Comparison of ENCODE assay signal across 28 cellular contexts in genomic region chr1:167107456-167107855, GRCh38. TPM values are rescaled to one million over a fixed set of nuclear protein-coding genes. Genes with fewer than 3 reads are reported as not detected.
DNase-seq lines count a peak whose midpoint lies in the region; ATAC-seq, FAIRE-seq and TF ChIP-seq lines count a peak whose summit lies in the region.
"Had no signal": no experiment of that assay in that cellular context is flagged by ENCODE, and none has a peak within 500 bp of the region (broad histone marks: within the 10 kb centered on the region; RNA-seq: fewer than 3 reads in every experiment).

No MANE protein-coding gene starts in this region.

- TF ChIP-seq CTCF in RWPE2 (IDR thresholded peaks at IDR 0.05; ENCODE audit: poor library complexity, severe bottlenecking), result no peak
- no peak for TF ChIP-seq CTCF in fibroblast of mammary gland (conservative IDR thresholded peaks at IDR 0.05; ENCODE audit: control insufficient read depth, insufficient read depth, low read depth, low read length)

- H3K23ac ChIP-seq in mesenchymal stem cell (ENCODE audit: low read length in 2 of 2), result no peak overlapping the region

- H4K8ac ChIP-seq in mesenchymal stem cell (ENCODE audit: low read length), result no peak overlapping the region

- H3K27ac ChIP-seq in RWPE2 (ENCODE audit: poor library complexity, severe bottlenecking), result no peak overlapping the region
- no peak overlapping the region for H3K27ac ChIP-seq in mesenchymal stem cell (ENCODE audit: low read length, poor library complexity, severe bottlenecking)
- H3K27ac ChIP-seq: body of pancreas, esophagus squamous epithelium, SJCRH30, upper lobe of right lung had no signal

- ATAC-seq in RWPE2 (ENCODE audit: low read depth), result 0 out of 3 replicates have a peak, but pooled peaks have one; percentile 23
- no peak for ATAC-seq in GM21529 (IDR thresholded peaks at IDR 0.05; ENCODE audit: unreplicated experiment)
- no peak for ATAC-seq in GM21515 (IDR thresholded peaks at IDR 0.05; ENCODE audit: unreplicated experiment)
- no peak for ATAC-seq in HG02884 (IDR thresholded peaks at IDR 0.05; ENCODE audit: unreplicated experiment)
- ATAC-seq: body of pancreas, HCT116, T-cell, upper lobe of right lung had no signal

- no peaks in the 10 kb centered on the region for H3K9me3 ChIP-seq in RWPE2 (ENCODE audit: severe bottlenecking)
- H3K9me3 ChIP-seq in mesenchymal stem cell (ENCODE audit: control insufficient read depth, low read length), result no peaks in the 10 kb centered on the region
- H3K9me3 ChIP-seq: body of pancreas, Caco-2, esophagus squamous epithelium, SJCRH30, upper lobe of right lung had no signal

- H3K18ac ChIP-seq in mesenchymal stem cell (ENCODE audit: low read depth in 1 of 2, low read length in 2 of 2), result no peak overlapping the region

- H3K4ac ChIP-seq in mesenchymal stem cell (ENCODE audit: low read depth in 1 of 2, low read length in 2 of 2), result no peak overlapping the region

- FAIRE-seq in GM12891 (lab: Jason Lieb, UNC), result peak; percentile 16
- FAIRE-seq: GM12892, TTC549 had no signal

- H3K4me2 ChIP-seq in mesenchymal stem cell (ENCODE audit: low read length, poor library complexity, severe bottlenecking), result no peak overlapping the region
- H3K4me2 ChIP-seq: smooth muscle cell had no signal

- H2BK12ac ChIP-seq in mesenchymal stem cell (ENCODE audit: low read length in 2 of 2), result no peak overlapping the region

- no peak overlapping the region for H2AK5ac ChIP-seq in mesenchymal stem cell (ENCODE audit: low read length, severe bottlenecking)

- no peak overlapping the region for H3K9ac ChIP-seq in mesenchymal stem cell (ENCODE audit: low read length)

- H3K27me3 ChIP-seq in RWPE2 (ENCODE audit: insufficient read depth, poor library complexity, severe bottlenecking), result no peaks in the 10 kb centered on the region
- peaks cover 0 to 36% of the 10 kb centered on the region in 2 experiments for H3K27me3 ChIP-seq in mesenchymal stem cell (ENCODE audit: control insufficient read depth in 1 of 2, insufficient read depth in 1 of 2, low read length in 2 of 2)
- H3K27me3 ChIP-seq: body of pancreas, SJCRH30, upper lobe of right lung had no signal

- H3K4me1 ChIP-seq in RWPE2 (ENCODE audit: insufficient read depth, poor library complexity, severe bottlenecking), result no peaks in the 10 kb centered on the region
- H3K4me1 ChIP-seq in mesenchymal stem cell (ENCODE audit: control insufficient read depth, insufficient read depth, low read depth, low read length), result peaks cover 7% of the 10 kb centered on the region
- H3K4me1 ChIP-seq: body of pancreas, upper lobe of right lung had no signal

- no peak for TF ChIP-seq POLR2A in GM12891 (IDR thresholded peaks at IDR 0.05; ENCODE audit: low read depth, low read length)

- H3K14ac ChIP-seq in mesenchymal stem cell (ENCODE audit: low read length in 2 of 2), result no peak overlapping the region

- H3K79me1 ChIP-seq in mesenchymal stem cell (replicated peaks; ENCODE audit: low read length, poor library complexity, severe bottlenecking), result no peaks in the 10 kb centered on the region

- DNase-seq in GM12891 (ENCODE audit: insufficient read length, low spot score), result no peak
- no peak for DNase-seq in RWPE2 (ENCODE audit: low spot score)
- DNase-seq in fibroblast of mammary gland (ENCODE audit: low read depth), result peak; percentile 8
- DNase-seq in mesenchymal stem cell, result peak; percentile 24
- DNase-seq in NCI-H1436 treated with DMSO at 0.1 percent for 48 hours (lab: John Stamatoyannopoulos, UW), result no peak
- DNase-seq: activated CD4-positive, alpha-beta memory T cell treated with anti-CD3 and anti-CD28 coated beads, Interleukin-2, amount 10 ng/mL, durations not matched to agents 7 days and 5 days; activated CD4-positive, CD25-positive, alpha-beta regulatory T cell treated with anti-CD3 and anti-CD28 coated beads, Interleukin-2, amount 50 U/mL, for 72 hours; activated effector memory CD4-positive, alpha-beta T cell treated with Interleukin-2 at 50 U/mL for 16 hours; activated naive CD8-positive, alpha-beta T cell treated with anti-CD3 and anti-CD28 coated beads, Interleukin-2, amount 10 ng/mL, durations not matched to agents 7 days and 5 days; body of pancreas; Caco-2; effector memory CD4-positive, alpha-beta T cell; esophagus squamous epithelium; IMR-90; NCI-H510A treated with DMSO at 0.1 percent for 48 hours; SJCRH30; stimulated activated CD4-positive, alpha-beta T cell treated with anti-CD3 and anti-CD28 coated beads, Interleukin-2, amount 100 ng/mL, for 24 hours; T-cell; upper lobe of right lung had no signal

- no peak overlapping the region for H2AFZ ChIP-seq in mesenchymal stem cell (ENCODE audit: low read depth, low read length)
- H2AFZ ChIP-seq: PC-9 had no signal

- H2BK15ac ChIP-seq in mesenchymal stem cell (ENCODE audit: low read depth, poor library complexity, severe bottlenecking), result no peak overlapping the region

- no peak overlapping the region for H2BK120ac ChIP-seq in mesenchymal stem cell (ENCODE audit: low read depth, low read length)

- H3K36me3 ChIP-seq in RWPE2 (ENCODE audit: low read depth) (no peaks in the 10 kb centered on the region), mesenchymal stem cell (ENCODE audit: control insufficient read depth in 1 of 2, insufficient read depth in 2 of 2, low read depth in 1 of 2, low read length in 2 of 2) (no peaks in the 10 kb centered on the region)
- H3K36me3 ChIP-seq: esophagus squamous epithelium, upper lobe of right lung had no signal

- H2BK5ac ChIP-seq in mesenchymal stem cell (ENCODE audit: low read depth, low read length, poor library complexity, severe bottlenecking), result no peak overlapping the region

- H3K4me3 ChIP-seq in RWPE2 (ENCODE audit: severe bottlenecking) (no peak overlapping the region), fibroblast of mammary gland (ENCODE audit: control insufficient read depth, low read depth, low read length) (no peak overlapping the region), mesenchymal stem cell (ENCODE audit: insufficient read depth in 1 of 2, low read depth in 1 of 2, low read length in 2 of 2) (no peak overlapping the region)
- H3K4me3 ChIP-seq: body of pancreas, esophagus squamous epithelium, PC-9, SJCRH30, smooth muscle cell, upper lobe of right lung had no signal

- no peak overlapping the region for H4K91ac ChIP-seq in mesenchymal stem cell (ENCODE audit: low read length)

TF ChIP-seq in GM12891, 5 proteins besides CTCF, POLR2A, EP300 and RAD21:
- TF ChIP-seq TAF1 (IDR thresholded peaks at IDR 0.05; ENCODE audit: low read depth, low read length) (no peak), PAX5 (IDR thresholded peaks at IDR 0.05; ENCODE audit: insufficient read depth, low read length, severe bottlenecking) (no peak), SPI1 (IDR thresholded peaks at IDR 0.05; ENCODE audit: low read depth, low read length) (no peak), POLR2AphosphoS5 (IDR thresholded peaks at IDR 0.05; ENCODE audit: low read depth, low read length) (no peak), POU2F2 (IDR thresholded peaks at IDR 0.05; ENCODE audit: low read depth, low read length) (no peak)

RNA-seq across cellular contexts. Expression of gene STYXL2, which starts 13.6 kb away (rescaled TPM):
- 0.01 TPM for polyA plus RNA-seq in GM12891 (2012; ENCODE audit: low read depth, missing spikeins)
- 0.03 TPM for polyA plus RNA-seq in mesenchymal stem cell (2013, experiment 1 of 2)
- polyA plus RNA-seq in mesenchymal stem cell (2013, experiment 2 of 2), result not detected
- polyA plus RNA-seq: BJ, IMR-90 had no signal

RNA-seq across cellular contexts. Expression of gene GPA33, which starts 17.3 kb away (rescaled TPM):
- polyA plus RNA-seq in GM12891 (2012; ENCODE audit: low read depth, missing spikeins), result 0.08 TPM
- polyA plus RNA-seq in mesenchymal stem cell (2013, experiment 1 of 2), result not detected
- not detected for polyA plus RNA-seq in mesenchymal stem cell (2013, experiment 2 of 2)
- polyA plus RNA-seq: BJ, IMR-90, smooth muscle cell had no signal

Comparison
In these comparisons a context has a peak if more than half of its experiments do, and no peak if none do; other contexts are left out.
1. DNase-seq: peak in fibroblast of mammary gland (single experiment) and mesenchymal stem cell (single experiment); none in GM12891 (single experiment), RWPE2 (single experiment) and NCI-H1436 treated with DMSO at 0.1 percent for 48 hours (single experiment).